In genomic region chr18:59149007-59149406, GRCh38 we compare ENCODE assay signal across 22 cellular contexts. TPM values are rescaled to one million over a fixed set of nuclear protein-coding genes. Genes with fewer than 3 reads are reported as not detected.
DNase-seq lines count a peak whose midpoint lies in the region; ATAC-seq and TF ChIP-seq lines count a peak whose summit lies in the region.
"Had no signal": no experiment of that assay in that cellular context is flagged by ENCODE, and none has a peak within 500 bp of the region (broad histone marks: within the 10 kb centered on the region; RNA-seq: fewer than 3 reads in every experiment).

No MANE protein-coding gene starts in this region.

- ATAC-seq in activated CD8-positive, alpha-beta T cell treated with anti-CD3 and anti-CD28 coated beads for 36 hours: peak; percentile 74
- ATAC-seq in activated CD8-positive, alpha-beta T cell treated with anti-CD3 and anti-CD28 coated beads, Interleukin-2, amount 10 ng/mL, durations not matched to agents 7 days and 5 days: no peak
- ATAC-seq in stimulated activated naive B cell treated with anti-CD40 and anti-IgM and Interleukin-4, amounts not matched to agents 10 μg/mL and 1 μg/mL and 100 μg/mL, for 72 hours (replicated peaks): no peak

- intact Hi-C loops in activated CD8-positive, alpha-beta T cell treated with anti-CD3 and anti-CD28 coated beads for 36 hours (cut with micrococcal nuclease): no loop called here
- intact Hi-C loops in stomach (cut with DNase I; ENCODE audit: low total_unique reads): no loop called here

- TF ChIP-seq EP300 in stomach (IDR thresholded peaks at IDR 0.05): no peak

- no peaks in the 10 kb centered on the region for H3K9me2 ChIP-seq in OCI-LY1 (ENCODE audit: low read depth, low read length)

- H3K4me3 Mint-ChIP-seq in activated CD8-positive, alpha-beta T cell treated with anti-CD3 and anti-CD28 coated beads for 36 hours: no peak overlapping the region
- no peak overlapping the region for H3K4me3 Mint-ChIP-seq in activated CD8-positive, alpha-beta T cell treated with anti-CD3 and anti-CD28 coated beads, Interleukin-2, amount 10 ng/mL, durations not matched to agents 7 days and 5 days
- H3K4me3 Mint-ChIP-seq in stimulated activated naive B cell treated with anti-CD40 and anti-IgM and Interleukin-4, amounts not matched to agents 10 μg/mL and 1 μg/mL and 100 μg/mL, for 72 hours: no peak overlapping the region
- H3K4me3 Mint-ChIP-seq: activated B cell treated with CpG ODN at 0.5 μM for 24 hours, memory B cell had no signal

- H3K27me3 ChIP-seq in OCI-LY1 (ENCODE audit: insufficient read depth, low read length) (no peaks in the 10 kb centered on the region), stomach (no peaks in the 10 kb centered on the region)
- H3K27me3 ChIP-seq: tibial nerve had no signal

- H3K4me3 ChIP-seq in OCI-LY1 (ENCODE audit: low read depth, low read length, poor library complexity, severe bottlenecking): no peak overlapping the region
- H3K4me3 ChIP-seq in stomach: no peak overlapping the region
- H3K4me3 ChIP-seq: tibial nerve had no signal

- H3K4me1 Mint-ChIP-seq in activated CD8-positive, alpha-beta T cell treated with anti-CD3 and anti-CD28 coated beads for 36 hours (ENCODE audit: low read depth): peaks cover 41% of the 10 kb centered on the region
- peaks cover 30% of the 10 kb centered on the region for H3K4me1 Mint-ChIP-seq in activated CD8-positive, alpha-beta T cell treated with anti-CD3 and anti-CD28 coated beads, Interleukin-2, amount 10 ng/mL, durations not matched to agents 7 days and 5 days (ENCODE audit: low read depth)
- H3K4me1 Mint-ChIP-seq in stimulated activated naive B cell treated with anti-CD40 and anti-IgM and Interleukin-4, amounts not matched to agents 10 μg/mL and 1 μg/mL and 100 μg/mL, for 72 hours: peaks cover 23 to 37% of the 10 kb centered on the region in 2 donors

- H3K9me3 ChIP-seq in OCI-LY1 (ENCODE audit: low read length): no peaks in the 10 kb centered on the region
- H3K9me3 ChIP-seq in stomach: no peaks in the 10 kb centered on the region
- H3K9me3 ChIP-seq: tibial nerve had no signal

- H3K4me1 ChIP-seq in OCI-LY1 (ENCODE audit: insufficient read depth, low read length, severe bottlenecking) (peaks cover 36% of the 10 kb centered on the region), stomach (peaks cover 0 to 20% (median 4%) of the 10 kb centered on the region in 4 donors)
- H3K4me1 ChIP-seq: tibial nerve had no signal

- WGBS in stomach, 5 donors: 76 to 89% (median 85%) methylated on average over 2 of the region's 2 CpGs

- H3K36me3 Mint-ChIP-seq in activated CD8-positive, alpha-beta T cell treated with anti-CD3 and anti-CD28 coated beads for 36 hours (ENCODE audit: low read depth): peaks cover 7% of the 10 kb centered on the region
- H3K36me3 Mint-ChIP-seq in activated CD8-positive, alpha-beta T cell treated with anti-CD3 and anti-CD28 coated beads, Interleukin-2, amount 10 ng/mL, durations not matched to agents 7 days and 5 days (ENCODE audit: low read depth): peaks cover 12% of the 10 kb centered on the region
- H3K36me3 Mint-ChIP-seq in stimulated activated naive B cell treated with anti-CD40 and anti-IgM and Interleukin-4, amounts not matched to agents 10 μg/mL and 1 μg/mL and 100 μg/mL, for 72 hours: peaks cover 24 to 39% of the 10 kb centered on the region in 2 donors

- POLR2A ChIA-PET in activated CD8-positive, alpha-beta T cell treated with anti-CD3 and anti-CD28 coated beads for 36 hours (lab: Charles Lee): interaction anchor here (2.0 kb wide), 1 partner anchor 9 kb away, joined by 8 read pairs; the partner anchor contains the start of gene SEC11C
- POLR2A ChIA-PET in activated CD8-positive, alpha-beta T cell treated with anti-CD3 and anti-CD28 coated beads, Interleukin-2, amount 10 ng/mL, durations not matched to agents 7 days and 5 days (lab: Charles Lee): no interaction called here

- CTCF ChIA-PET in activated CD8-positive, alpha-beta T cell treated with anti-CD3 and anti-CD28 coated beads for 36 hours (lab: Charles Lee): interaction anchor here (1.4 to 2.0 kb wide), 2 partner anchors 28 to 64 kb away, joined by 4 to 9 read pairs; no protein-coding TSS in a partner anchor
- CTCF ChIA-PET in activated CD8-positive, alpha-beta T cell treated with anti-CD3 and anti-CD28 coated beads, Interleukin-2, amount 10 ng/mL, durations not matched to agents 7 days and 5 days (lab: Charles Lee): interaction anchor here (1.4 kb wide), 1 partner anchor 8 kb away, joined by 4 read pairs; no protein-coding TSS in a partner anchor

- no peaks in the 10 kb centered on the region for H3K27me3 Mint-ChIP-seq in activated CD8-positive, alpha-beta T cell treated with anti-CD3 and anti-CD28 coated beads for 36 hours
- no peaks in the 10 kb centered on the region for H3K27me3 Mint-ChIP-seq in activated CD8-positive, alpha-beta T cell treated with anti-CD3 and anti-CD28 coated beads, Interleukin-2, amount 10 ng/mL, durations not matched to agents 7 days and 5 days (ENCODE audit: low read depth)
- no peaks in the 10 kb centered on the region for H3K27me3 Mint-ChIP-seq in stimulated activated naive B cell treated with anti-CD40 and anti-IgM and Interleukin-4, amounts not matched to agents 10 μg/mL and 1 μg/mL and 100 μg/mL, for 72 hours
- H3K27me3 Mint-ChIP-seq: activated B cell treated with CpG ODN at 0.5 μM for 24 hours, memory B cell had no signal

- no peak for TF ChIP-seq POLR2A in stomach (IDR thresholded peaks at IDR 0.05)

- H2AFZ ChIP-seq in OCI-LY1 (ENCODE audit: low read length): no peak overlapping the region

- H3K4me2 ChIP-seq in OCI-LY1 (ENCODE audit: low read length): no peak overlapping the region

- no peak overlapping the region for H3K9ac ChIP-seq in OCI-LY1 (ENCODE audit: low read length)

- H3K36me3 ChIP-seq in OCI-LY1 (ENCODE audit: insufficient read depth, low read length) (peaks cover 40% of the 10 kb centered on the region), stomach (peaks cover 3 to 48% (median 42%) of the 10 kb centered on the region in 4 donors)

- H3K27ac ChIP-seq in OCI-LY1 (ENCODE audit: low read depth, low read length, poor library complexity, severe bottlenecking) (peak overlapping the region; percentile 13), stomach (no peak overlapping the region)
- H3K27ac ChIP-seq: 22Rv1, tibial nerve had no signal

- no peaks in the 10 kb centered on the region for H3F3A ChIP-seq in OCI-LY1 (ENCODE audit: insufficient read depth, low read length)

- peaks cover 15% of the 10 kb centered on the region for H3K79me2 ChIP-seq in OCI-LY1 (ENCODE audit: insufficient read depth, low read length)

- DNase-seq in DMS53 (lab: John Stamatoyannopoulos, UW) (peak; percentile 82), DMS53 treated with DMSO at 0.1 percent for 48 hours (lab: John Stamatoyannopoulos, UW; ENCODE audit: unreplicated experiment) (no peak), stomach (no peak), HCEC 1CT (no peak)
- peak; percentile 7 for DNase-seq in activated CD8-positive, alpha-beta T cell treated with anti-CD3 and anti-CD28 coated beads for 36 hours
- no peak for DNase-seq in activated CD8-positive, alpha-beta T cell treated with anti-CD3 and anti-CD28 coated beads, Interleukin-2, amount 10 ng/mL, durations not matched to agents 7 days and 5 days
- DNase-seq in stimulated activated naive B cell treated with anti-CD40 and anti-IgM and Interleukin-4, amounts not matched to agents 10 μg/mL and 1 μg/mL and 100 μg/mL, for 72 hours: no peak
- DNase-seq: activated B cell treated with CpG ODN at 0.5 μM for 24 hours; AML-193; anterior cingulate cortex; caudate nucleus; GOT3; head of caudate nucleus; NCI-H1048; NCI-H524 treated with DMSO at 0.1 percent for 48 hours; nucleus accumbens; stimulated activated CD4-positive, alpha-beta T cell treated with anti-CD3 and anti-CD28 coated beads, Interleukin-2, amount 100 ng/mL, for 24 hours; stimulated activated naive CD4-positive, alpha-beta T cell treated with Interleukin-2 at 50 U/mL for 16 hours had no signal

- H4K20me1 ChIP-seq in OCI-LY1 (ENCODE audit: insufficient read depth, low read length): no peaks in the 10 kb centered on the region

- H3K9me3 Mint-ChIP-seq in activated CD8-positive, alpha-beta T cell treated with anti-CD3 and anti-CD28 coated beads for 36 hours: no peaks in the 10 kb centered on the region
- no peaks in the 10 kb centered on the region for H3K9me3 Mint-ChIP-seq in activated CD8-positive, alpha-beta T cell treated with anti-CD3 and anti-CD28 coated beads, Interleukin-2, amount 10 ng/mL, durations not matched to agents 7 days and 5 days (ENCODE audit: insufficient read depth)
- H3K9me3 Mint-ChIP-seq in stimulated activated naive B cell treated with anti-CD40 and anti-IgM and Interleukin-4, amounts not matched to agents 10 μg/mL and 1 μg/mL and 100 μg/mL, for 72 hours: no peaks in the 10 kb centered on the region
- H3K9me3 Mint-ChIP-seq: activated B cell treated with CpG ODN at 0.5 μM for 24 hours, memory B cell had no signal

- TF ChIP-seq CTCF in activated CD8-positive, alpha-beta T cell treated with anti-CD3 and anti-CD28 coated beads for 36 hours (IDR thresholded peaks at IDR 0.05): no peak
- no peak for TF ChIP-seq CTCF in OCI-LY1 (IDR thresholded peaks at IDR 0.05; ENCODE audit: low read length)
- TF ChIP-seq CTCF in stomach (IDR thresholded peaks at IDR 0.05): no peak

- H3K27ac Mint-ChIP-seq in activated CD8-positive, alpha-beta T cell treated with anti-CD3 and anti-CD28 coated beads for 36 hours: peak overlapping the region; percentile 26
- no peak overlapping the region for H3K27ac Mint-ChIP-seq in activated CD8-positive, alpha-beta T cell treated with anti-CD3 and anti-CD28 coated beads, Interleukin-2, amount 10 ng/mL, durations not matched to agents 7 days and 5 days
- peak overlapping the region; percentile 87 for H3K27ac Mint-ChIP-seq in stimulated activated naive B cell treated with anti-CD40 and anti-IgM and Interleukin-4, amounts not matched to agents 10 μg/mL and 1 μg/mL and 100 μg/mL, for 72 hours
- H3K27ac Mint-ChIP-seq: activated B cell treated with CpG ODN at 0.5 μM for 24 hours, memory B cell had no signal

RNA-seq across cellular contexts. Expression of gene SEC11C, which starts 9.3 kb away (rescaled TPM):
- total RNA-seq in activated CD8-positive, alpha-beta T cell treated with anti-CD3 and anti-CD28 coated beads for 36 hours: 10 to 100 TPM; 45.7 to 48.8 TPM
- 10 to 100 TPM; 49.0 to 52.5 TPM for total RNA-seq in activated CD8-positive, alpha-beta T cell treated with anti-CD3 and anti-CD28 coated beads, Interleukin-2, amount 10 ng/mL, durations not matched to agents 7 days and 5 days
- 10 to 100 TPM in 4 of 5 donors, 1 to 10 TPM in 1; 3.1 to 53.6 (median 41.7) TPM for total RNA-seq in stomach
- polyA plus RNA-seq in stomach: 10 to 100 TPM; 52.0 to 83.2 (median 62.4) TPM

Comparison
In these comparisons a context has a peak if more than half of its experiments do, and no peak if none do; other contexts are left out.
1. DNase-seq: peak in DMS53 (single experiment) and activated CD8-positive, alpha-beta T cell treated with anti-CD3 and anti-CD28 coated beads for 36 hours (single experiment); none in DMS53 treated with DMSO at 0.1 percent for 48 hours (single experiment), activated CD8-positive, alpha-beta T cell treated with anti-CD3 and anti-CD28 coated beads, Interleukin-2, amount 10 ng/mL, durations not matched to agents 7 days and 5 days (single experiment), stimulated activated naive B cell treated with anti-CD40 and anti-IgM and Interleukin-4, amounts not matched to agents 10 μg/mL and 1 μg/mL and 100 μg/mL, for 72 hours (single experiment), stomach (single experiment) and HCEC 1CT (single experiment).